In genomic region chr14:68977137-68977740, GRCh38 we compare ENCODE assay signal across 1 cellular context.
TF ChIP-seq lines count a peak whose summit lies in the region.

No MANE protein-coding gene starts in this region.

TF ChIP-seq in GM12878, 131 proteins besides CTCF, POLR2A, EP300 and RAD21 (continued from another document):
- no peak for TF ChIP-seq PRDM15 (CRISPR knock-in tag; IDR thresholded peaks at IDR 0.05)
- TF ChIP-seq NFIC (IDR thresholded peaks at IDR 0.05; ENCODE audit: low read depth, low read length) = no peak
- TF ChIP-seq, protein P1, sequence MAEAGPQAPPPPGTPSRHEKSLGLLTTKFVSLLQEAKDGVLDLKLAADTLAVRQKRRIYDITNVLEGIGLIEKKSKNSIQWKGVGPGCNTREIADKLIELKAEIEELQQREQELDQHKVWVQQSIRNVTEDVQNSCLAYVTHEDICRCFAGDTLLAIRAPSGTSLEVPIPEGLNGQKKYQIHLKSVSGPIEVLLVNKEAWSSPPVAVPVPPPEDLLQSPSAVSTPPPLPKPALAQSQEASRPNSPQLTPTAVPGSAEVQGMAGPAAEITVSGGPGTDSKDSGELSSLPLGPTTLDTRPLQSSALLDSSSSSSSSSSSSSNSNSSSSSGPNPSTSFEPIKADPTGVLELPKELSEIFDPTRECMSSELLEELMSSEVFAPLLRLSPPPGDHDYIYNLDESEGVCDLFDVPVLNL (IDR thresholded peaks at IDR 0.05; ENCODE audit: low read depth, low read length) = no peak
- TF ChIP-seq RUNX3 (IDR thresholded peaks at IDR 0.05; ENCODE audit: low read length) = no peak
- TF ChIP-seq SRF (IDR thresholded peaks at IDR 0.05; ENCODE audit: low read depth in 2 of 2, low read length in 2 of 2) = no peak
- TF ChIP-seq NR2F1 (conservative IDR thresholded peaks at IDR 0.05) = no peak
- TF ChIP-seq, protein P2, sequence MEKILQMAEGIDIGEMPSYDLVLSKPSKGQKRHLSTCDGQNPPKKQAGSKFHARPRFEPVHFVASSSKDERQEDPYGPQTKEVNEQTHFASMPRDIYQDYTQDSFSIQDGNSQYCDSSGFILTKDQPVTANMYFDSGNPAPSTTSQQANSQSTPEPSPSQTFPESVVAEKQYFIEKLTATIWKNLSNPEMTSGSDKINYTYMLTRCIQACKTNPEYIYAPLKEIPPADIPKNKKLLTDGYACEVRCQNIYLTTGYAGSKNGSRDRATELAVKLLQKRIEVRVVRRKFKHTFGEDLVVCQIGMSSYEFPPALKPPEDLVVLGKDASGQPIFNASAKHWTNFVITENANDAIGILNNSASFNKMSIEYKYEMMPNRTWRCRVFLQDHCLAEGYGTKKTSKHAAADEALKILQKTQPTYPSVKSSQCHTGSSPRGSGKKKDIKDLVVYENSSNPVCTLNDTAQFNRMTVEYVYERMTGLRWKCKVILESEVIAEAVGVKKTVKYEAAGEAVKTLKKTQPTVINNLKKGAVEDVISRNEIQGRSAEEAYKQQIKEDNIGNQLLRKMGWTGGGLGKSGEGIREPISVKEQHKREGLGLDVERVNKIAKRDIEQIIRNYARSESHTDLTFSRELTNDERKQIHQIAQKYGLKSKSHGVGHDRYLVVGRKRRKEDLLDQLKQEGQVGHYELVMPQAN (conservative IDR thresholded peaks at IDR 0.05) = no peak
- TF ChIP-seq ESRRA (IDR thresholded peaks at IDR 0.05; ENCODE audit: low read length) = no peak
- no peak for TF ChIP-seq RELA (IDR thresholded peaks at IDR 0.05; ENCODE audit: borderline replicate concordance, partially characterized antibody)
